In genomic region chr11:78889698-78890097, GRCh38 we compare ENCODE assay signal across 23 cellular contexts.
"Had no signal": no experiment of that assay in that cellular context is flagged by ENCODE, and none has a peak within 500 bp of the region (broad histone marks: within the 10 kb centered on the region; RNA-seq: fewer than 3 reads in every experiment).

No MANE protein-coding gene starts in this region.

- ATAC-seq: naive thymus-derived CD8-positive, alpha-beta T cell; natural killer cell treated with Interleukin-12 subunit alpha and Interleukin-12 subunit beta and Interleukin-15 and Interleukin-18, amount 100 ng/mL, for 72 hours; psoas muscle; right cardiac atrium; right lobe of liver; stimulated activated naive B cell treated with anti-CD40 and anti-IgM and Interleukin-4, amounts not matched to agents 10 μg/mL and 1 μg/mL and 100 μg/mL, for 72 hours had no signal

- H3K4me3 Mint-ChIP-seq: naive B cell; naive thymus-derived CD8-positive, alpha-beta T cell; natural killer cell treated with Interleukin-12 subunit alpha and Interleukin-12 subunit beta and Interleukin-15 and Interleukin-18, amount 100 ng/mL, for 72 hours; nephron progenitor cell; neural crest cell; stimulated activated effector memory CD8-positive, alpha-beta T cell treated with anti-CD3 and anti-CD28 coated beads, Interleukin-12 subunit alpha, Interleukin-12 subunit beta, amount 100 ng/mL, for 72 hours; stimulated activated naive B cell treated with anti-CD40 and anti-IgM and Interleukin-4, amounts not matched to agents 10 μg/mL and 1 μg/mL and 100 μg/mL, for 72 hours had no signal

- H3K4me1 Mint-ChIP-seq: naive B cell; naive thymus-derived CD8-positive, alpha-beta T cell; stimulated activated effector memory CD8-positive, alpha-beta T cell treated with anti-CD3 and anti-CD28 coated beads, Interleukin-12 subunit alpha, Interleukin-12 subunit beta, amount 100 ng/mL, for 72 hours; stimulated activated naive B cell treated with anti-CD40 and anti-IgM and Interleukin-4, amounts not matched to agents 10 μg/mL and 1 μg/mL and 100 μg/mL, for 72 hours had no signal

- H3K27me3 Mint-ChIP-seq: progenitor cell of endocrine pancreas had no signal

- DNase-seq: naive B cell; naive thymus-derived CD8-positive, alpha-beta T cell; nephron progenitor cell; occipital lobe; ovary; psoas muscle; right cardiac atrium; right lobe of liver; sigmoid colon; small intestine; stimulated activated CD4-positive, alpha-beta T cell treated with anti-CD3 and anti-CD28 coated beads, Interleukin-15, amount 100 ng/mL, for 24 hours; stimulated activated CD4-positive, alpha-beta T cell treated with anti-CD3 and anti-CD28 coated beads, Interleukin-2, amount 100 ng/mL, for 24 hours; stimulated activated CD4-positive, alpha-beta T cell treated with anti-CD3 and anti-CD28 coated beads, Interleukin-2, amount 100 ng/mL, for 48 hours; stimulated activated CD4-positive, alpha-beta T cell treated with anti-CD3 and anti-CD28 coated beads, Interleukin-4, amount 100 ng/mL, for 24 hours; stimulated activated naive B cell treated with anti-CD40 and anti-IgM and Interleukin-4, amounts not matched to agents 10 μg/mL and 1 μg/mL and 100 μg/mL, for 72 hours; stimulated activated naive CD4-positive, alpha-beta T cell treated with Interleukin-2 at 50 U/mL for 16 hours; stomach; thyroid gland; trophoblast cell had no signal

- H3K9me3 Mint-ChIP-seq: nephron progenitor cell; neural crest cell; stimulated activated naive B cell treated with anti-CD40 and anti-IgM and Interleukin-4, amounts not matched to agents 10 μg/mL and 1 μg/mL and 100 μg/mL, for 72 hours had no signal

- H3K27ac Mint-ChIP-seq: naive B cell; naive thymus-derived CD8-positive, alpha-beta T cell; natural killer cell treated with Interleukin-12 subunit alpha and Interleukin-12 subunit beta and Interleukin-15 and Interleukin-18, amount 100 ng/mL, for 72 hours; progenitor cell of endocrine pancreas; stimulated activated effector memory CD8-positive, alpha-beta T cell treated with anti-CD3 and anti-CD28 coated beads, Interleukin-12 subunit alpha, Interleukin-12 subunit beta, amount 100 ng/mL, for 72 hours; stimulated activated naive B cell treated with anti-CD40 and anti-IgM and Interleukin-4, amounts not matched to agents 10 μg/mL and 1 μg/mL and 100 μg/mL, for 72 hours had no signal
